Comparison of ENCODE assay signal across 17 cellular contexts in genomic region chr5:64834611-64835010, GRCh38.
DNase-seq lines count a peak whose midpoint lies in the region; ATAC-seq and TF ChIP-seq lines count a peak whose summit lies in the region.
"Had no signal": no experiment of that assay in that cellular context is flagged by ENCODE, and none has a peak within 500 bp of the region (broad histone marks: within the 10 kb centered on the region; RNA-seq: fewer than 3 reads in every experiment).

No MANE protein-coding gene starts in this region.

- H3K9me3 ChIP-seq in upper lobe of right lung: no peaks in the 10 kb centered on the region
- H3K9me3 ChIP-seq in body of pancreas: no peaks in the 10 kb centered on the region

- no peaks in the 10 kb centered on the region for H3K27me3 Mint-ChIP-seq in endothelial cell (ENCODE audit: unreplicated experiment)
- H3K27me3 Mint-ChIP-seq: B cell; CD4-positive, CD25-positive, alpha-beta regulatory T cell had no signal

- peak; percentile 4 for DNase-seq in NCI-H82 treated with DMSO at 0.1 percent for 48 hours (lab: John Stamatoyannopoulos, UW; ENCODE audit: unreplicated experiment)
- no peak for DNase-seq in endothelial cell (ENCODE audit: low spot score)
- DNase-seq in iris pigment epithelial cell (ENCODE audit: low read depth): peak; percentile 76
- no peak for DNase-seq in upper lobe of right lung
- DNase-seq in lower leg skin (ENCODE audit: low spot score in 2 of 2): no peak
- DNase-seq in NCI-H510A (lab: John Stamatoyannopoulos, UW): no peak
- no peak for DNase-seq in body of pancreas
- DNase-seq: CD4-positive, CD25-positive, alpha-beta regulatory T cell; HCEC 1CT; KBM-7; NCI-H1048; NCI-H1436 treated with DMSO at 0.1 percent for 48 hours; NCI-H2029 treated with DMSO at 0.1 percent for 48 hours; NCI-H2171 treated with DMSO at 0.1 percent for 48 hours; NCI-H774 had no signal

- TF ChIP-seq POLR2A in lower leg skin (IDR thresholded peaks at IDR 0.05) (no peak), body of pancreas (IDR thresholded peaks at IDR 0.05) (no peak)

- no peak overlapping the region for H3K4me3 ChIP-seq in upper lobe of right lung
- H3K4me3 ChIP-seq in lower leg skin (ENCODE audit: low read depth, poor library complexity, severe bottlenecking): no peak overlapping the region
- H3K4me3 ChIP-seq in body of pancreas: no peak overlapping the region

- peaks cover 13% of the 10 kb centered on the region for H3K36me3 Mint-ChIP-seq in endothelial cell (ENCODE audit: low read depth, unreplicated experiment)

- H3K27me3 ChIP-seq in upper lobe of right lung (no peaks in the 10 kb centered on the region), body of pancreas (no peaks in the 10 kb centered on the region)

- H3K27ac ChIP-seq in upper lobe of right lung (peak overlapping the region; percentile 3), body of pancreas (no peak overlapping the region)
- H3K27ac ChIP-seq: HL-60 had no signal

- TF ChIP-seq CTCF in endothelial cell (IDR thresholded peaks at IDR 0.05; ENCODE audit: unreplicated experiment): no peak
- TF ChIP-seq CTCF in upper lobe of right lung (IDR thresholded peaks at IDR 0.05): no peak
- no peak for TF ChIP-seq CTCF in lower leg skin (IDR thresholded peaks at IDR 0.05)
- TF ChIP-seq CTCF in body of pancreas (IDR thresholded peaks at IDR 0.05): no peak

- no peaks in the 10 kb centered on the region for H3K9me3 Mint-ChIP-seq in endothelial cell (ENCODE audit: unreplicated experiment)

- no peaks in the 10 kb centered on the region for H3K36me3 ChIP-seq in upper lobe of right lung
- no peaks in the 10 kb centered on the region for H3K36me3 ChIP-seq in body of pancreas (replicated peaks in 1 of 2; ENCODE audit: insufficient read depth in 1 of 2, low read depth in 2 of 2)

- ATAC-seq in upper lobe of right lung (no peak), body of pancreas (no peak)

- H3K4me3 Mint-ChIP-seq in endothelial cell (ENCODE audit: unreplicated experiment): no peak overlapping the region
- H3K4me3 Mint-ChIP-seq: B cell; CD4-positive, CD25-positive, alpha-beta regulatory T cell had no signal

- peak overlapping the region; percentile 69 for H3K27ac Mint-ChIP-seq in endothelial cell (ENCODE audit: unreplicated experiment)
- H3K27ac Mint-ChIP-seq: B cell; CD4-positive, CD25-positive, alpha-beta regulatory T cell had no signal

- H3K4me1 ChIP-seq in upper lobe of right lung (peaks cover 4% of the 10 kb centered on the region), body of pancreas (no peaks in the 10 kb centered on the region)

- 68 to 73% methylated on average over 1 of the region's 1 CpG for WGBS in lower leg skin, 2 donors
- WGBS in body of pancreas, 2 donors: 89% methylated on average over 1 of the region's 1 CpG

- peaks cover 25% of the 10 kb centered on the region for H3K4me1 Mint-ChIP-seq in endothelial cell (ENCODE audit: unreplicated experiment)
- H3K4me1 Mint-ChIP-seq: B cell; CD4-positive, CD25-positive, alpha-beta regulatory T cell had no signal

- intact Hi-C loops in upper lobe of right lung (cut with DNase I): no loop called here
- intact Hi-C loops in lower leg skin (cut with DNase I; ENCODE audit: low total_unique reads): no loop called here
- intact Hi-C loops in body of pancreas (cut with DNase I): no loop called here

Comparison
In these comparisons a context has a peak if more than half of its experiments do, and no peak if none do; other contexts are left out.
1. DNase-seq: peak in NCI-H82 treated with DMSO at 0.1 percent for 48 hours (single experiment) and iris pigment epithelial cell (single experiment); none in endothelial cell (single experiment), upper lobe of right lung (single experiment), lower leg skin (0 of 2), NCI-H510A (single experiment) and body of pancreas (0 of 4).